Comparison of ENCODE assay signal across 1 cellular context in genomic region chr12:69331846-69332684, GRCh38.
TF ChIP-seq lines count a peak whose summit lies in the region.

No MANE protein-coding gene starts in this region.

TF ChIP-seq in GM23338, 12 proteins besides CTCF, POLR2A, EP300 and RAD21 (continued from another document):
- no peak for TF ChIP-seq REST (IDR thresholded peaks at IDR 0.05; ENCODE audit: unreplicated experiment)
TF ChIP-seq in GM23338: peak in this region for 0.
